In the genomic region with DNA sequence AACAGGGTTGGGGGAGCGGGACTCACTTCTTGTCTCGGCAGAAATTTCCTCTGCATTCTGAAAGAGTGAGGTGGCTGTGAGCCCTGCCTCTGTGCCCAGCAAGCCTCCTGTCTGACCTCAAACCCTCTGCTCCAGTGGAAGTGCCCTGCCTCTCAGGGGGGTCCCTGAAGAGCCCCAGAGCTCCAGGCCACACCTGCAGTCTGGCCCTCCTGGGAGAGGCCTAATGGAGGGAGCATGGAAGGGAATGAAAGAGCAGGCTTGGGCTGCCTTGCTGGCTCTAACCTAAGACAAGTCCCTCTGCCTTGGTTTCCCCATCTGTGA, we compare ENCODE assay signal across 13 cellular contexts. TPM values are rescaled to one million over a fixed set of nuclear protein-coding genes. Genes with fewer than 3 reads are reported as not detected.
DNase-seq lines count a peak whose midpoint lies in the region; ATAC-seq, FAIRE-seq and TF ChIP-seq lines count a peak whose summit lies in the region.
"Had no signal": no experiment of that assay in that cellular context is flagged by ENCODE, and none has a peak within 500 bp of the region (broad histone marks: within the 10 kb centered on the region; RNA-seq: fewer than 3 reads in every experiment).

No MANE protein-coding gene starts in this region.

- H4K20me1 ChIP-seq in PC-9 (ENCODE audit: insufficient read depth): peaks cover 7% of the 10 kb centered on the region

- H2AFZ ChIP-seq in ACC112 (ENCODE audit: low read length, unreplicated experiment): no peak overlapping the region
- H2AFZ ChIP-seq in PC-9: no peak overlapping the region

- no TSS peak for BruUV-seq in PC-9 (replicated peaks; lab: Mats Ljungman, UMichigan)

- H3F3A ChIP-seq in PC-9 (ENCODE audit: insufficient read depth, low read depth): peaks cover 16% of the 10 kb centered on the region; the same call in 1 of the 2 replicates

- H3K36me3 ChIP-seq in ACC112 (ENCODE audit: insufficient read depth, low read length) (no peaks in the 10 kb centered on the region), psoas muscle (ENCODE audit: insufficient read depth in 1 of 2, low read depth in 1 of 2) (no peaks in the 10 kb centered on the region), PC-9 (ENCODE audit: low read depth) (no peaks in the 10 kb centered on the region), pancreas (no peaks in the 10 kb centered on the region)

- H3K9me2 ChIP-seq in PC-9 (ENCODE audit: insufficient read depth): no peaks in the 10 kb centered on the region

- intact Hi-C loops in right cardiac atrium (cut with DNase I): no loop called here
- intact Hi-C loops in psoas muscle (cut with DNase I): no loop called here
- intact Hi-C loops in PC-9 (cut with micrococcal nuclease; ENCODE audit: unreplicated experiment): no loop called here
- intact Hi-C loops in pancreas (cut with DNase I): no loop called here

- ATAC-seq in T-helper 17 cell: no peak
- no peak for ATAC-seq in right cardiac atrium
- no peak for ATAC-seq in psoas muscle
- no peak for ATAC-seq in GM21528 (IDR thresholded peaks at IDR 0.05; ENCODE audit: low FRiP score, unreplicated experiment)
- no peak for ATAC-seq in pancreas
- ATAC-seq: stimulated activated effector memory CD8-positive, alpha-beta T cell treated with anti-CD3 and anti-CD28 coated beads, Interleukin-12 subunit alpha, Interleukin-12 subunit beta, amount 100 ng/mL, for 72 hours had no signal

- no peak for FAIRE-seq in pancreas (lab: Jason Lieb, UNC)
- FAIRE-seq: G401.6 had no signal

- no peak for TF ChIP-seq CTCF in psoas muscle (IDR thresholded peaks at IDR 0.05)
- no peak for TF ChIP-seq CTCF in PC-9 (conservative IDR thresholded peaks at IDR 0.05)
- TF ChIP-seq CTCF in pancreas (IDR thresholded peaks at IDR 0.05): no peak

- no peak overlapping the region for H3K4me2 ChIP-seq in PC-9

- H3K4me3 ChIP-seq in ACC112 (ENCODE audit: low read depth, low read length): 0 out of 2 replicates have a peak overlapping the region, but pooled peaks have one; percentile 3
- H3K4me3 ChIP-seq in right cardiac atrium (ENCODE audit: low read length): no peak overlapping the region
- H3K4me3 ChIP-seq in psoas muscle: no peak overlapping the region
- no peak overlapping the region for H3K4me3 ChIP-seq in PC-9
- H3K4me3 ChIP-seq in pancreas: no peak overlapping the region

- 50% methylated on average over 2 of the region's 2 CpGs for WGBS in right cardiac atrium
- WGBS in psoas muscle, 3 donors: 69 to 91% (median 88%) methylated on average over 2 of the region's 2 CpGs
- 65 to 83% methylated on average over 2 of the region's 2 CpGs for WGBS in pancreas, 2 donors

- H3K79me2 ChIP-seq in ACC112 (ENCODE audit: control insufficient read depth, insufficient read depth, low read length, unreplicated experiment) (peaks cover 62% of the 10 kb centered on the region), PC-9 (ENCODE audit: low read depth) (no peaks in the 10 kb centered on the region)

- peak overlapping the region; percentile 14 for H3K27ac Mint-ChIP-seq in T-helper 17 cell
- H3K27ac Mint-ChIP-seq: stimulated activated effector memory CD8-positive, alpha-beta T cell treated with anti-CD3 and anti-CD28 coated beads, Interleukin-12 subunit alpha, Interleukin-12 subunit beta, amount 100 ng/mL, for 72 hours had no signal

- DNase-seq in T-helper 17 cell (no peak), right cardiac atrium (no peak), psoas muscle (peak in 1 of 2 donors; percentile 38), PC-9 (no peak), hepatic stellate cell (ENCODE audit: low spot score) (no peak), pancreas (no peak)
- DNase-seq: activated CD4-positive, alpha-beta T cell treated with anti-CD3 and anti-CD28 coated beads, Interleukin-2, amount 50 U/mL, for 48 hours; NCI-H524 treated with DMSO at 0.1 percent for 48 hours; SW 1271 had no signal

- H3K36me3 Mint-ChIP-seq in T-helper 17 cell (ENCODE audit: low read depth): no peaks in the 10 kb centered on the region
- H3K36me3 Mint-ChIP-seq: stimulated activated effector memory CD8-positive, alpha-beta T cell treated with anti-CD3 and anti-CD28 coated beads, Interleukin-12 subunit alpha, Interleukin-12 subunit beta, amount 100 ng/mL, for 72 hours had no signal

- CTCF ChIA-PET in PC-9 (lab: Charles Lee): no interaction called here

- H3K4me1 ChIP-seq in ACC112 (ENCODE audit: control insufficient read depth, insufficient read depth, low read length, unreplicated experiment) (peaks cover 72% of the 10 kb centered on the region), right cardiac atrium (ENCODE audit: control insufficient read depth, insufficient read depth, low read length) (peaks cover 52% of the 10 kb centered on the region), psoas muscle (peaks cover 19% of the 10 kb centered on the region), PC-9 (replicated peaks; ENCODE audit: insufficient read depth) (peaks cover 12% of the 10 kb centered on the region), pancreas (no peaks in the 10 kb centered on the region)

- H3K4me3 Mint-ChIP-seq in T-helper 17 cell: no peak overlapping the region
- H3K4me3 Mint-ChIP-seq: stimulated activated effector memory CD8-positive, alpha-beta T cell treated with anti-CD3 and anti-CD28 coated beads, Interleukin-12 subunit alpha, Interleukin-12 subunit beta, amount 100 ng/mL, for 72 hours had no signal

- H3K27ac ChIP-seq in ACC112 (ENCODE audit: low read depth, low read length): peak overlapping the region; percentile 84
- peak overlapping the region; percentile 55 for H3K27ac ChIP-seq in right cardiac atrium (ENCODE audit: low read length)
- peak overlapping the region; percentile 53 for H3K27ac ChIP-seq in psoas muscle
- H3K27ac ChIP-seq in PC-9: no peak overlapping the region
- peak overlapping the region in 1 of 4 donors; percentile 31 for H3K27ac ChIP-seq in pancreas

- peaks cover 7% of the 10 kb centered on the region for H3K27me3 Mint-ChIP-seq in T-helper 17 cell

- H3K27me3 ChIP-seq in ACC112 (ENCODE audit: insufficient read depth, low read length) (no peaks in the 10 kb centered on the region), right cardiac atrium (ENCODE audit: control insufficient read depth, insufficient read depth) (no peaks in the 10 kb centered on the region), psoas muscle (ENCODE audit: insufficient read depth in 3 of 3, low read length in 2 of 3) (no peaks in the 10 kb centered on the region), PC-9 (ENCODE audit: insufficient read depth, low read depth) (no peaks in the 10 kb centered on the region), pancreas (no peaks in the 10 kb centered on the region)

- no peaks in the 10 kb centered on the region for H3K9me3 ChIP-seq in T-helper 17 cell (ENCODE audit: control insufficient read depth, low read length, poor library complexity, severe bottlenecking)
- H3K9me3 ChIP-seq in right cardiac atrium (ENCODE audit: control insufficient read depth, low read length): no peaks in the 10 kb centered on the region
- no peaks in the 10 kb centered on the region for H3K9me3 ChIP-seq in psoas muscle
- no peaks in the 10 kb centered on the region for H3K9me3 ChIP-seq in PC-9 (ENCODE audit: insufficient read depth, low read depth)
- H3K9me3 ChIP-seq in pancreas: no peaks in the 10 kb centered on the region

- POLR2A ChIA-PET in PC-9 (lab: Charles Lee; ENCODE audit: unreplicated experiment): no interaction called here

- H3K4me1 Mint-ChIP-seq in T-helper 17 cell: peaks cover 10% of the 10 kb centered on the region

RNA-seq across cellular contexts. Expression of gene ARHGEF17, which starts 14.9 kb away (rescaled TPM):
- total RNA-seq in T-helper 17 cell (under 1 TPM in 1 of 2 donors, not detected in 1; 0.17 TPM), right cardiac atrium (10 to 100 TPM; 47.6 to 53.8 (median 49.3) TPM), psoas muscle (10 to 100 TPM; 10.8 to 38.4 (median 15.5) TPM), PC-9 (2021) (56.9 and 62.1 TPM in 2 replicates), pancreas (10 to 100 TPM in 2 of 6 donors, 1 to 10 TPM in 4; 7.0 to 21.1 (median 9.8) TPM)
- polyA plus RNA-seq in right cardiac atrium (34.0 TPM), psoas muscle (1 to 10 TPM; 5.7 to 7.9 (median 6.9) TPM), pancreas (10 to 100 TPM; 21.8 to 24.0 TPM)

RNA-seq across cellular contexts. Expression of gene P2RY6, which starts 50.8 kb away (rescaled TPM):
- not detected for total RNA-seq in T-helper 17 cell
- total RNA-seq in right cardiac atrium: 1 to 10 TPM in 3 of 4 donors, under 1 TPM in 1; 0.96 to 2.7 (median 2.0) TPM
- 0.70 TPM for polyA plus RNA-seq in right cardiac atrium
- 1 to 10 TPM in 3 of 4 donors, under 1 TPM in 1; 0.96 to 2.5 (median 1.5) TPM for total RNA-seq in psoas muscle
- 1 to 10 TPM in 2 of 3 donors, under 1 TPM in 1; 0.59 to 1.6 (median 1.2) TPM for polyA plus RNA-seq in psoas muscle
- total RNA-seq in PC-9 (2021): 29.7 and 34.7 TPM in 2 replicates
- 1 to 10 TPM in 2 of 6 donors, under 1 TPM in 3, not detected in 1; 0.24 to 4.1 (median 0.98) TPM for total RNA-seq in pancreas
- under 1 TPM; 0.49 to 0.99 TPM for polyA plus RNA-seq in pancreas

RNA-seq across cellular contexts. Expression of gene RELT, which starts 53.3 kb away (rescaled TPM):
- total RNA-seq in T-helper 17 cell (100 to 1,000 TPM; 139 to 169 TPM), right cardiac atrium (10 to 100 TPM in 1 of 4 donors, 1 to 10 TPM in 3; 3.9 to 11.2 (median 7.0) TPM), psoas muscle (10 to 100 TPM in 3 of 4 donors, 1 to 10 TPM in 1; 9.0 to 33.0 (median 17.2) TPM), PC-9 (2021) (7.8 and 10.7 TPM in 2 replicates), pancreas (1 to 10 TPM in 2 of 6 donors, under 1 TPM in 4; 0.23 to 4.7 (median 0.75) TPM)
- polyA plus RNA-seq in right cardiac atrium (4.1 TPM), psoas muscle (10 to 100 TPM in 2 of 3 donors, 1 to 10 TPM in 1; 4.9 to 15.8 (median 15.5) TPM), pancreas (under 1 TPM; 0.59 to 0.91 TPM)

Comparison
In these comparisons a context has a peak if more than half of its experiments do, and no peak if none do; other contexts are left out.
1. RNA of gene ARHGEF17, which starts 14.9 kb away (total RNA-seq): 56.9 to 62.1 TPM in PC-9, 47.6 to 53.8 TPM in right cardiac atrium, 10.8 to 38.4 TPM in psoas muscle and 7.0 to 21.1 TPM in pancreas; 0.17 TPM in T-helper 17 cell; every median in the first group is over 4 times any median in the second.
2. RNA of gene RELT, which starts 53.3 kb away (total RNA-seq): 139 to 169 TPM in T-helper 17 cell; 9.0 to 33.0 TPM in psoas muscle, 3.9 to 11.2 TPM in right cardiac atrium, 7.8 to 10.7 TPM in PC-9 and 0.23 to 4.7 TPM in pancreas; every median in the first group is over 4 times any median in the second.